Comparison of ENCODE assay signal across 11 cellular contexts in the genomic region with DNA sequence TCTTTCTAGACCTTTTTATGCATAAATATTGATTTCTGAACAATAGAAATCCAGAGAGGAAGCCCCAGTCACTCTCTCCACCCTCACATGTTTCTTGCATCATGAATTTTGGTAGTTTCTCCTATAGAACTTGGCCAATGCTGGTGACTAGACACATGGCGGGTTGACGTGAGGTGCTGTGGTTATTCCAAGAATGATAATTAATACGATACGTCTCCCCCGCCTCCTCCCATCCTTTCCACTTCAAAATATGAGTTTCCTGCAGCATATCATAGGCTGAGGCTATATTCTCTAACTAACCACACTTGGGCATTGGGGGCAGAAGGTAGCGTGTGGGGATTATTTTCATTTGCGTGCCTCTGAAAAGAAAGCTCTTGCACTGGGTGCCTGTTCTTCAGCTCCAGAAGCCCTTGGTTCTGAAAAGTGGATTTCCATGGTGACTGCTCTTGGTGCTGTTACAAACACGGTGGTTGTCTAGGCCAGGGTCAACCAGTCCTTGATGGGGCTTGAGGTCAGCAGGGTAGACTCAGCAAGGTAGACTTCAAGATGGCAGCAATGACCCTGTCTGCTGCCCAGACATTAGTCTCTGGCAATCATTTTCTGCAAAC. TPM values are rescaled to one million over a fixed set of nuclear protein-coding genes. Genes with fewer than 3 reads are reported as not detected.
A peak's percentile ranks its signal among the peaks of the same experiment; 100 is the strongest.
DNase-seq lines count a peak whose midpoint lies in the region; ATAC-seq, FAIRE-seq and TF ChIP-seq lines count a peak whose summit lies in the region.
"Had no signal": no experiment of that assay in that cellular context is flagged by ENCODE, and none has a peak within 500 bp of the region (broad histone marks: within the 10 kb centered on the region; RNA-seq: fewer than 3 reads in every experiment).

No MANE protein-coding gene starts in this region.

- H3K9me3 Mint-ChIP-seq in MCF 10A (ENCODE audit: unreplicated experiment): no peaks in the 10 kb centered on the region
- no peaks in the 10 kb centered on the region for H3K9me3 Mint-ChIP-seq in naive thymus-derived CD4-positive, alpha-beta T cell

- in situ Hi-C loops in transverse colon (cut with MboI; ENCODE audit: low pct_ligation_motif_present in 1 of 4, low pct_unique_long_range_greater_than_20kb in 1 of 4, low sequenced_read_pairs in 3 of 4): no loop called here

- no peak for TF ChIP-seq EP300 in transverse colon (IDR thresholded peaks at IDR 0.05; ENCODE audit: low read depth)

- no peak for TF ChIP-seq POLR2A in breast epithelium (IDR thresholded peaks at IDR 0.05)
- TF ChIP-seq POLR2A in transverse colon (IDR thresholded peaks at IDR 0.05): no peak

- WGBS in transverse colon (ENCODE audit: low coverage in 1 of 2), 2 donors: 81 to 85% methylated on average over 5 to 8 of the region's 8 CpGs

- H3K9me3 ChIP-seq in breast epithelium: no peaks in the 10 kb centered on the region
- no peaks in the 10 kb centered on the region for H3K9me3 ChIP-seq in naive thymus-derived CD4-positive, alpha-beta T cell (ENCODE audit: control insufficient read depth in 2 of 3, low read length in 3 of 3)
- H3K9me3 ChIP-seq in transverse colon: no peaks in the 10 kb centered on the region
- H3K9me3 ChIP-seq: thyroid gland had no signal

- H3K27ac ChIP-seq in breast epithelium (peak overlapping the region; percentile 84 to 91), transverse colon (peak overlapping the region; percentile 82 to 92 (median 87))
- H3K27ac ChIP-seq in naive thymus-derived CD4-positive, alpha-beta T cell (ENCODE audit: low read depth, low read length): peak overlapping the region; percentile 72

- no peak for FAIRE-seq in urothelium cell line (lab: Jason Lieb, UNC)

- intact Hi-C loops in breast epithelium (cut with DNase I; ENCODE audit: low total_unique reads): no loop called here
- intact Hi-C loops in MCF 10A (cut with micrococcal nuclease): loop anchor here (2.0 kb wide), 1 partner anchor 27 kb away; no protein-coding TSS in a partner anchor
- intact Hi-C loops in naive thymus-derived CD4-positive, alpha-beta T cell (cut with micrococcal nuclease): loop anchor here (1.0 to 10.0 kb wide), 8 partner anchors 13 to 1063 kb away; partner anchors contain the start of gene ECT2 (in 1 of the 2)
- intact Hi-C loops in transverse colon (cut with DNase I; ENCODE audit: low total_unique reads): no loop called here

- no TSS peak for BruUV-seq in MCF 10A (replicated peaks; lab: Mats Ljungman, UMichigan)

- H3K4me3 Mint-ChIP-seq in MCF 10A (ENCODE audit: unreplicated experiment): no peak overlapping the region
- H3K4me3 Mint-ChIP-seq in naive thymus-derived CD4-positive, alpha-beta T cell: peak overlapping the region; percentile 65 to 100 (median 85)
- H3K4me3 Mint-ChIP-seq: brain had no signal

- H3K36me3 Mint-ChIP-seq in MCF 10A (ENCODE audit: insufficient read depth, unreplicated experiment): no peaks in the 10 kb centered on the region
- peaks cover 3 to 83% (median 43%) of the 10 kb centered on the region in 5 donors for H3K36me3 Mint-ChIP-seq in naive thymus-derived CD4-positive, alpha-beta T cell
- H3K36me3 Mint-ChIP-seq: brain had no signal

- no peak for TF ChIP-seq CTCF in breast epithelium (IDR thresholded peaks at IDR 0.05)
- TF ChIP-seq CTCF in MCF 10A (IDR thresholded peaks at IDR 0.05; ENCODE audit: unreplicated experiment): no peak
- no peak for TF ChIP-seq CTCF in transverse colon (IDR thresholded peaks at IDR 0.05)

- POLR2A ChIA-PET in MCF 10A (lab: Yijun Ruan, JAX): interaction anchor here (1.1 to 3.6 kb wide), 6 partner anchors 19 to 66 kb away, joined by 5 to 20 read pairs (median 16); no protein-coding TSS in a partner anchor
- POLR2A ChIA-PET in naive thymus-derived CD4-positive, alpha-beta T cell (lab: Charles Lee): interaction anchor here (1.0 to 4.6 kb wide), 4 partner anchors 11 to 68 kb away, joined by 4 to 33 read pairs (median 5); no protein-coding TSS in a partner anchor

- ATAC-seq in naive thymus-derived CD4-positive, alpha-beta T cell: peak; percentile 36

- no peaks in the 10 kb centered on the region for H3K27me3 Mint-ChIP-seq in MCF 10A (ENCODE audit: insufficient read depth, unreplicated experiment)
- no peaks in the 10 kb centered on the region for H3K27me3 Mint-ChIP-seq in naive thymus-derived CD4-positive, alpha-beta T cell

- H3K27ac Mint-ChIP-seq in MCF 10A (ENCODE audit: low read depth, unreplicated experiment): no peak overlapping the region
- H3K27ac Mint-ChIP-seq in naive thymus-derived CD4-positive, alpha-beta T cell: peak overlapping the region; percentile 86 to 100 (median 93)

- peaks cover 6 to 22% of the 10 kb centered on the region in 2 donors for H3K4me1 ChIP-seq in breast epithelium
- peaks cover 60 to 66% of the 10 kb centered on the region in 2 donors for H3K4me1 ChIP-seq in naive thymus-derived CD4-positive, alpha-beta T cell (ENCODE audit: control insufficient read depth in 2 of 2, insufficient read depth in 2 of 2, low read length in 2 of 2)
- peaks cover 35 to 85% (median 67%) of the 10 kb centered on the region in 4 donors for H3K4me1 ChIP-seq in transverse colon

- DNase-seq in breast epithelium (ENCODE audit: low spot score in 2 of 2) (no peak), MCF 10A (ENCODE audit: unreplicated experiment) (no peak), transverse colon (no peak), urothelium cell line (ENCODE audit: low spot score) (no peak), NCI-H2196 treated with DMSO at 0.1 percent for 48 hours (lab: John Stamatoyannopoulos, UW; ENCODE audit: unreplicated experiment) (no peak), NCI-H2081 treated with DMSO at 0.1 percent for 48 hours (lab: John Stamatoyannopoulos, UW) (no peak)
- DNase-seq in activated naive CD4-positive, alpha-beta T cell treated with anti-CD3 and anti-CD28 coated beads, Interleukin-2, amount 50 U/mL, for 16 hours: peak; percentile 60
- peak in 3 of 9 donors; percentile 29 to 52 (median 36) for DNase-seq in naive thymus-derived CD4-positive, alpha-beta T cell
- DNase-seq: NCI-H1436 treated with DMSO at 0.1 percent for 48 hours, thyroid gland had no signal

- H3K4me3 ChIP-seq in breast epithelium (peak overlapping the region in 1 of 3 donors; percentile 31), transverse colon (peak overlapping the region in 1 of 4 donors; percentile 13)
- peak overlapping the region; percentile 41 for H3K4me3 ChIP-seq in naive thymus-derived CD4-positive, alpha-beta T cell (ENCODE audit: low read length)
- H3K4me3 ChIP-seq: thyroid gland had no signal

- H3K4me1 Mint-ChIP-seq in MCF 10A (ENCODE audit: insufficient read depth, unreplicated experiment): peaks cover 16% of the 10 kb centered on the region
- H3K4me1 Mint-ChIP-seq in naive thymus-derived CD4-positive, alpha-beta T cell: peaks cover 62 to 86% (median 83%) of the 10 kb centered on the region in 7 donors

- CTCF ChIA-PET in MCF 10A (lab: Yijun Ruan, JAX): interaction anchor here (1.4 to 3.3 kb wide), 3 partner anchors 23 to 79 kb away, joined by 3 to 23 read pairs (median 11); no protein-coding TSS in a partner anchor
- CTCF ChIA-PET in naive thymus-derived CD4-positive, alpha-beta T cell (lab: Charles Lee): interaction anchor here (3.1 kb wide), 1 partner anchor 13 kb away, joined by 9 read pairs; no protein-coding TSS in a partner anchor

- H3K36me3 ChIP-seq in breast epithelium (no peaks in the 10 kb centered on the region), transverse colon (peaks cover 0 to 11% (median 4%) of the 10 kb centered on the region in 4 donors)
- H3K36me3 ChIP-seq in naive thymus-derived CD4-positive, alpha-beta T cell (ENCODE audit: control insufficient read depth in 2 of 3, insufficient read depth in 3 of 3, low read length in 3 of 3): peaks cover 0 to 6% (median 3%) of the 10 kb centered on the region in 3 experiments
- H3K36me3 ChIP-seq: thyroid gland had no signal

- no peaks in the 10 kb centered on the region for H3K27me3 ChIP-seq in breast epithelium
- H3K27me3 ChIP-seq in naive thymus-derived CD4-positive, alpha-beta T cell (ENCODE audit: control insufficient read depth in 2 of 2, insufficient read depth in 2 of 2, low read length in 2 of 2): no peaks in the 10 kb centered on the region
- no peaks in the 10 kb centered on the region for H3K27me3 ChIP-seq in transverse colon
- H3K27me3 ChIP-seq: thyroid gland had no signal

RNA-seq across cellular contexts. Expression of gene TNFSF10, which starts 5.3 kb away (rescaled TPM):
- total RNA-seq in breast epithelium: 100 to 1,000 TPM in 2 of 3 donors, 10 to 100 TPM in 1; 37.0 to 294 (median 155) TPM
- total RNA-seq in MCF 10A (2022): 0.25 and 0.54 TPM in 2 replicates
- total RNA-seq in naive thymus-derived CD4-positive, alpha-beta T cell: 100 to 1,000 TPM in 1 of 5 experiments, 10 to 100 TPM in 4; 10.8 to 234 (median 45.0) TPM
- polyA plus RNA-seq in naive thymus-derived CD4-positive, alpha-beta T cell: 10 to 100 TPM; 60.9 to 92.1 TPM
- total RNA-seq in transverse colon: 100 to 1,000 TPM in 3 of 4 donors, 10 to 100 TPM in 1; 73.8 to 150 (median 125) TPM

Comparison
In these comparisons a context has a peak if more than half of its experiments do, and no peak if none do; other contexts are left out.
1. intact Hi-C loops: an anchor here in MCF 10A (2.0 kb wide) and naive thymus-derived CD4-positive, alpha-beta T cell (1.0 to 10.0 kb wide); none called in breast epithelium and transverse colon.